1 cellular context compared by ENCODE assay signal in the genomic region with DNA sequence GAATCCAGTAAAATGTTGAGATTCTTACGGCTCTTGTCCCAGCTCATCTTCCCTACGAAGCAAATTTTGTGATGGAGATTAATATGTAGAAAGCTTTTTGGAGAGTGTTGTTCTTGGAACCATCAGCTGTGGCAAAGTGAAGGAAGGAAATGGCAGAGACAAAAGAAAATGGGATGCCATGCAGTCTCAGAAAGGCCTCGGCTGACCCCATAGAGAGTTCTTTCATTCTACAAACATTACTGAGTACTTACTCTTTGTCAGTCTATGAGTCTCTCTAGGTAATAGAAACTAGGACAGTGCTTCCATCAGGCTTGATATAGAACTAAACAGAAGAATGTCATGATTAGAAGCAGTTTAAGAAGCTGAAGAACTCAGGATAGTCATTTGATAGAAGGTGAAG.
TF ChIP-seq lines count a peak whose summit lies in the region.

No MANE protein-coding gene starts in this region.

TF ChIP-seq in GM23338, 12 proteins besides CTCF, POLR2A, EP300 and RAD21:
- TF ChIP-seq, protein P1, sequence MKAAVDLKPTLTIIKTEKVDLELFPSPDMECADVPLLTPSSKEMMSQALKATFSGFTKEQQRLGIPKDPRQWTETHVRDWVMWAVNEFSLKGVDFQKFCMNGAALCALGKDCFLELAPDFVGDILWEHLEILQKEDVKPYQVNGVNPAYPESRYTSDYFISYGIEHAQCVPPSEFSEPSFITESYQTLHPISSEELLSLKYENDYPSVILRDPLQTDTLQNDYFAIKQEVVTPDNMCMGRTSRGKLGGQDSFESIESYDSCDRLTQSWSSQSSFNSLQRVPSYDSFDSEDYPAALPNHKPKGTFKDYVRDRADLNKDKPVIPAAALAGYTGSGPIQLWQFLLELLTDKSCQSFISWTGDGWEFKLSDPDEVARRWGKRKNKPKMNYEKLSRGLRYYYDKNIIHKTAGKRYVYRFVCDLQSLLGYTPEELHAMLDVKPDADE (IDR thresholded peaks at IDR 0.05), result no peak
- TF ChIP-seq EZH2 (IDR thresholded peaks at IDR 0.05; ENCODE audit: low read depth, unreplicated experiment), result no peak
- TF ChIP-seq POLR2AphosphoS5 (IDR thresholded peaks at IDR 0.05; ENCODE audit: low read depth), result no peak
- TF ChIP-seq EZH2phosphoT487 (IDR thresholded peaks at IDR 0.05; ENCODE audit: unreplicated experiment), result no peak
- 0 out of 2 replicates have a peak, but pooled peaks have one; percentile 20 for TF ChIP-seq NANOG (IDR thresholded peaks at IDR 0.05; ENCODE audit: borderline replicate concordance)
- TF ChIP-seq, protein P2, sequence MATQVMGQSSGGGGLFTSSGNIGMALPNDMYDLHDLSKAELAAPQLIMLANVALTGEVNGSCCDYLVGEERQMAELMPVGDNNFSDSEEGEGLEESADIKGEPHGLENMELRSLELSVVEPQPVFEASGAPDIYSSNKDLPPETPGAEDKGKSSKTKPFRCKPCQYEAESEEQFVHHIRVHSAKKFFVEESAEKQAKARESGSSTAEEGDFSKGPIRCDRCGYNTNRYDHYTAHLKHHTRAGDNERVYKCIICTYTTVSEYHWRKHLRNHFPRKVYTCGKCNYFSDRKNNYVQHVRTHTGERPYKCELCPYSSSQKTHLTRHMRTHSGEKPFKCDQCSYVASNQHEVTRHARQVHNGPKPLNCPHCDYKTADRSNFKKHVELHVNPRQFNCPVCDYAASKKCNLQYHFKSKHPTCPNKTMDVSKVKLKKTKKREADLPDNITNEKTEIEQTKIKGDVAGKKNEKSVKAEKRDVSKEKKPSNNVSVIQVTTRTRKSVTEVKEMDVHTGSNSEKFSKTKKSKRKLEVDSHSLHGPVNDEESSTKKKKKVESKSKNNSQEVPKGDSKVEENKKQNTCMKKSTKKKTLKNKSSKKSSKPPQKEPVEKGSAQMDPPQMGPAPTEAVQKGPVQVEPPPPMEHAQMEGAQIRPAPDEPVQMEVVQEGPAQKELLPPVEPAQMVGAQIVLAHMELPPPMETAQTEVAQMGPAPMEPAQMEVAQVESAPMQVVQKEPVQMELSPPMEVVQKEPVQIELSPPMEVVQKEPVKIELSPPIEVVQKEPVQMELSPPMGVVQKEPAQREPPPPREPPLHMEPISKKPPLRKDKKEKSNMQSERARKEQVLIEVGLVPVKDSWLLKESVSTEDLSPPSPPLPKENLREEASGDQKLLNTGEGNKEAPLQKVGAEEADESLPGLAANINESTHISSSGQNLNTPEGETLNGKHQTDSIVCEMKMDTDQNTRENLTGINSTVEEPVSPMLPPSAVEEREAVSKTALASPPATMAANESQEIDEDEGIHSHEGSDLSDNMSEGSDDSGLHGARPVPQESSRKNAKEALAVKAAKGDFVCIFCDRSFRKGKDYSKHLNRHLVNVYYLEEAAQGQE (IDR thresholded peaks at IDR 0.05; ENCODE audit: unreplicated experiment), result no peak
- TF ChIP-seq CREB1 (CRISPR knock-in tag; IDR thresholded peaks at IDR 0.05; ENCODE audit: low read depth), result no peak
- TF ChIP-seq, protein P3, sequence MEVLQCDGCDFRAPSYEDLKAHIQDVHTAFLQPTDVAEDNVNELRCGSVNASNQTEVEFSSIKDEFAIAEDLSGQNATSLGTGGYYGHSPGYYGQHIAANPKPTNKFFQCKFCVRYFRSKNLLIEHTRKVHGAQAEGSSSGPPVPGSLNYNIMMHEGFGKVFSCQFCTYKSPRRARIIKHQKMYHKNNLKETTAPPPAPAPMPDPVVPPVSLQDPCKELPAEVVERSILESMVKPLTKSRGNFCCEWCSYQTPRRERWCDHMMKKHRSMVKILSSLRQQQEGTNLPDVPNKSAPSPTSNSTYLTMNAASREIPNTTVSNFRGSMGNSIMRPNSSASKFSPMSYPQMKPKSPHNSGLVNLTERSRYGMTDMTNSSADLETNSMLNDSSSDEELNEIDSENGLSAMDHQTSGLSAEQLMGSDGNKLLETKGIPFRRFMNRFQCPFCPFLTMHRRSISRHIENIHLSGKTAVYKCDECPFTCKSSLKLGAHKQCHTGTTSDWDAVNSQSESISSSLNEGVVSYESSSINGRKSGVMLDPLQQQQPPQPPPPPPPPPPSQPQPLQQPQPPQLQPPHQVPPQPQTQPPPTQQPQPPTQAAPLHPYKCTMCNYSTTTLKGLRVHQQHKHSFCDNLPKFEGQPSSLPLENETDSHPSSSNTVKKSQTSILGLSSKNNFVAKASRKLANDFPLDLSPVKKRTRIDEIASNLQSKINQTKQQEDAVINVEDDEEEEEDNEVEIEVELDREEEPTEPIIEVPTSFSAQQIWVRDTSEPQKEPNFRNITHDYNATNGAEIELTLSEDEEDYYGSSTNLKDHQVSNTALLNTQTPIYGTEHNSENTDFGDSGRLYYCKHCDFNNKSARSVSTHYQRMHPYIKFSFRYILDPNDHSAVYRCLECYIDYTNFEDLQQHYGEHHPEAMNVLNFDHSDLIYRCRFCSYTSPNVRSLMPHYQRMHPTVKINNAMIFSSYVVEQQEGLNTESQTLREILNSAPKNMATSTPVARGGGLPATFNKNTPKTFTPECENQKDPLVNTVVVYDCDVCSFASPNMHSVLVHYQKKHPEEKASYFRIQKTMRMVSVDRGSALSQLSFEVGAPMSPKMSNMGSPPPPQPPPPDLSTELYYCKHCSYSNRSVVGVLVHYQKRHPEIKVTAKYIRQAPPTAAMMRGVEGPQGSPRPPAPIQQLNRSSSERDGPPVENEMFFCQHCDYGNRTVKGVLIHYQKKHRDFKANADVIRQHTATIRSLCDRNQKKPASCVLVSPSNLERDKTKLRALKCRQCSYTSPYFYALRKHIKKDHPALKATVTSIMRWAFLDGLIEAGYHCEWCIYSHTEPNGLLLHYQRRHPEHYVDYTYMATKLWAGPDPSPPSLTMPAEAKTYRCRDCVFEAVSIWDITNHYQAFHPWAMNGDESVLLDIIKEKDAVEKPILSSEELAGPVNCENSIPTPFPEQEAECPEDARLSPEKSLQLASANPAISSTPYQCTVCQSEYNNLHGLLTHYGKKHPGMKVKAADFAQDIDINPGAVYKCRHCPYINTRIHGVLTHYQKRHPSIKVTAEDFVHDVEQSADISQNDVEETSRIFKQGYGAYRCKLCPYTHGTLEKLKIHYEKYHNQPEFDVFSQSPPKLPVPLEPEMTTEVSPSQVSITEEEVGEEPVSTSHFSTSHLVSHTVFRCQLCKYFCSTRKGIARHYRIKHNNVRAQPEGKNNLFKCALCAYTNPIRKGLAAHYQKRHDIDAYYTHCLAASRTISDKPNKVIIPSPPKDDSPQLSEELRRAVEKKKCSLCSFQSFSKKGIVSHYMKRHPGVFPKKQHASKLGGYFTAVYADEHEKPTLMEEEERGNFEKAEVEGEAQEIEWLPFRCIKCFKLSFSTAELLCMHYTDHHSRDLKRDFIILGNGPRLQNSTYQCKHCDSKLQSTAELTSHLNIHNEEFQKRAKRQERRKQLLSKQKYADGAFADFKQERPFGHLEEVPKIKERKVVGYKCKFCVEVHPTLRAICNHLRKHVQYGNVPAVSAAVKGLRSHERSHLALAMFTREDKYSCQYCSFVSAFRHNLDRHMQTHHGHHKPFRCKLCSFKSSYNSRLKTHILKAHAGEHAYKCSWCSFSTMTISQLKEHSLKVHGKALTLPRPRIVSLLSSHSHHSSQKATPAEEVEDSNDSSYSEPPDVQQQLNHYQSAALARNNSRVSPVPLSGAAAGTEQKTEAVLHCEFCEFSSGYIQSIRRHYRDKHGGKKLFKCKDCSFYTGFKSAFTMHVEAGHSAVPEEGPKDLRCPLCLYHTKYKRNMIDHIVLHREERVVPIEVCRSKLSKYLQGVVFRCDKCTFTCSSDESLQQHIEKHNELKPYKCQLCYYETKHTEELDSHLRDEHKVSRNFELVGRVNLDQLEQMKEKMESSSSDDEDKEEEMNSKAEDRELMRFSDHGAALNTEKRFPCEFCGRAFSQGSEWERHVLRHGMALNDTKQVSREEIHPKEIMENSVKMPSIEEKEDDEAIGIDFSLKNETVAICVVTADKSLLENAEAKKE (CRISPR knock-in tag; IDR thresholded peaks at IDR 0.05), result peak; percentile 77
- no peak for TF ChIP-seq ZNF331 (CRISPR knock-in tag; IDR thresholded peaks at IDR 0.05; ENCODE audit: low read depth)
- no peak for TF ChIP-seq STAT1 (IDR thresholded peaks at IDR 0.05; ENCODE audit: unreplicated experiment)
- TF ChIP-seq JUNB (IDR thresholded peaks at IDR 0.05; ENCODE audit: unreplicated experiment), result no peak
- TF ChIP-seq ZNF114 (CRISPR knock-in tag; IDR thresholded peaks at IDR 0.05), result no peak
